30 cellular contexts compared by ENCODE assay signal in the genomic region with DNA sequence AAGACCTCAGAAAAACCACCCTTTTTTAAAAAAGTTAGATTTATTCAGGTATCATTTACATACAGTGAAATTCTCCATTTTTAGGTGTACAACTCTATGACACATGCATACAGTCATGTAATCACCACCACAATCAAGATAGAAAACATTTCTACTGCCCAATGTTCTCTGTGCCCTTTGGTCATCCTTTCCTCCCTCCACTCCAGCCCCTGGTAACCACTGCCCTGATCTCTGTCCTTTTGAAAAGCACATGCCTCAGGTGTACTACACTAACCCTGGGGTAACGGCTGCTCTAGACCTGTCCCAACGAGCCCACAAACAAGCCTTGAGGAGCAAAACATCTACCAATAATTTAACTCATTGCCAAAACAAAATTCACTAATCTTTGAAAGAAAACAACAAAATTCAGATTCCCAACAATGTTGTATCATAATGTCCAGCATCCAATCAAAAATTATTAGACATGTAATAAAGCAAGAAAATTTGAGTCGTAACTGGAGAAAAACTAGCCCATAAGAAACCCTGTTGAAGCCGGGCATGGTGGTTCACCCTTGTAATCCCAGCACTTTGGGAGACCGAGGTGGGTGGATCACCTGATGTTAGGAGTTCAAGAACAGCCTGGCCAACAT.
"Had no signal": no experiment of that assay in that cellular context is flagged by ENCODE, and none has a peak within 500 bp of the region (broad histone marks: within the 10 kb centered on the region; RNA-seq: fewer than 3 reads in every experiment).

No MANE protein-coding gene starts in this region.

- H3K36me3 Mint-ChIP-seq: activated naive CD8-positive, alpha-beta T cell treated with anti-CD3 and anti-CD28 coated beads for 36 hours had no signal

- H3K27ac Mint-ChIP-seq: activated B cell treated with CpG ODN at 0.5 μM for 24 hours; activated CD8-positive, alpha-beta T cell treated with anti-CD3 and anti-CD28 coated beads for 36 hours; activated naive CD4-positive, alpha-beta T cell treated with anti-CD3 and anti-CD28 coated beads for 36 hours; activated naive CD4-positive, alpha-beta T cell treated with anti-CD3 and anti-CD28 coated beads, Interleukin-2, amount 50 U/mL, for 24 hours; activated naive CD8-positive, alpha-beta T cell treated with anti-CD3 and anti-CD28 coated beads for 36 hours; activated naive CD8-positive, alpha-beta T cell treated with anti-CD3 and anti-CD28 coated beads, Interleukin-2, amount 50 U/mL, for 24 hours; activated T-helper 17 cell treated with anti-CD3 and anti-CD28 coated beads, Interleukin-2, amount 50 U/mL, for 72 hours; T-helper 17 cell; T-helper 2 cell treated with Interferon-gamma antibody and Interleukin-4, amounts not matched to agents 5 μg/mL and 100 μg/mL, for 36 hours had no signal

- H3K9me3 ChIP-seq: adrenal gland, body of pancreas, colonic mucosa had no signal

- H3K4me1 ChIP-seq: adrenal gland, colonic mucosa had no signal

- FAIRE-seq: frontal cortex had no signal

- H3K27me3 ChIP-seq: adrenal gland, body of pancreas, colonic mucosa, heart left ventricle had no signal

- H3K4me3 Mint-ChIP-seq: activated B cell treated with CpG ODN at 0.5 μM for 24 hours; activated CD8-positive, alpha-beta T cell treated with anti-CD3 and anti-CD28 coated beads for 36 hours; activated naive CD4-positive, alpha-beta T cell treated with anti-CD3 and anti-CD28 coated beads for 36 hours; activated naive CD4-positive, alpha-beta T cell treated with anti-CD3 and anti-CD28 coated beads, Interleukin-2, amount 50 U/mL, for 24 hours; activated naive CD8-positive, alpha-beta T cell treated with anti-CD3 and anti-CD28 coated beads for 36 hours; activated naive CD8-positive, alpha-beta T cell treated with anti-CD3 and anti-CD28 coated beads, Interleukin-2, amount 50 U/mL, for 24 hours; activated T-cell treated with anti-CD3 and anti-CD28 coated beads, Interleukin-2, amount 50 U/mL, for 4 hours; activated T-helper 17 cell treated with anti-CD3 and anti-CD28 coated beads, Interleukin-2, amount 50 U/mL, for 72 hours; T-helper 17 cell; T-helper 2 cell treated with Interferon-gamma antibody and Interleukin-4, amounts not matched to agents 5 μg/mL and 100 μg/mL, for 36 hours had no signal

- H3K27ac ChIP-seq: adrenal gland, body of pancreas, colonic mucosa, heart left ventricle, WERI-Rb-1 had no signal

- H3K4me1 Mint-ChIP-seq: activated B cell treated with CpG ODN at 0.5 μM for 24 hours; activated naive CD4-positive, alpha-beta T cell treated with anti-CD3 and anti-CD28 coated beads, Interleukin-2, amount 50 U/mL, for 24 hours; activated naive CD8-positive, alpha-beta T cell treated with anti-CD3 and anti-CD28 coated beads for 36 hours; activated naive CD8-positive, alpha-beta T cell treated with anti-CD3 and anti-CD28 coated beads, Interleukin-2, amount 50 U/mL, for 24 hours; activated T-helper 17 cell treated with anti-CD3 and anti-CD28 coated beads, Interleukin-2, amount 50 U/mL, for 72 hours had no signal

- H3K9me3 Mint-ChIP-seq: activated naive CD4-positive, alpha-beta T cell treated with anti-CD3 and anti-CD28 coated beads, Interleukin-2, amount 50 U/mL, for 24 hours; activated naive CD8-positive, alpha-beta T cell treated with anti-CD3 and anti-CD28 coated beads, Interleukin-2, amount 50 U/mL, for 24 hours; activated T-helper 17 cell treated with anti-CD3 and anti-CD28 coated beads, Interleukin-2, amount 50 U/mL, for 72 hours; T-helper 2 cell treated with Interferon-gamma antibody and Interleukin-4, amounts not matched to agents 5 μg/mL and 100 μg/mL, for 36 hours had no signal

- H3K36me3 ChIP-seq: adrenal gland, colonic mucosa, heart left ventricle, WERI-Rb-1 had no signal

- DNase-seq: activated B cell treated with CpG ODN at 0.5 μM for 24 hours; activated CD4-positive, alpha-beta T cell treated with anti-CD3 and anti-CD28 coated beads for 48 hours; activated CD4-positive, alpha-beta T cell treated with anti-CD3 and anti-CD28 coated beads, Interleukin-2, amount 50 U/mL, for 1 hour; activated CD4-positive, alpha-beta T cell treated with anti-CD3 and anti-CD28 coated beads, Interleukin-2, amount 50 U/mL, for 48 hours; activated CD8-positive, alpha-beta memory T cell treated with anti-CD3 and anti-CD28 coated beads for 24 hours; activated CD8-positive, alpha-beta T cell treated with anti-CD3 and anti-CD28 coated beads for 36 hours; activated effector memory CD4-positive, alpha-beta T cell treated with Interleukin-2 at 50 U/mL for 16 hours; activated gamma-delta T cell treated with Interleukin-2 at 50 U/mL for 16 hours; activated naive CD4-positive, alpha-beta T cell treated with anti-CD3 and anti-CD28 coated beads for 36 hours; activated naive CD8-positive, alpha-beta T cell treated with anti-CD3 and anti-CD28 coated beads for 36 hours; activated naive CD8-positive, alpha-beta T cell treated with anti-CD3 and anti-CD28 coated beads, Interleukin-2, amount 50 U/mL, for 24 hours; activated T-cell treated with anti-CD3 and anti-CD28 coated beads, Interleukin-2, amount 50 U/mL, for 4 hours; amygdala; body of pancreas; caudate nucleus; colonic mucosa; effector CD8-positive, alpha-beta T cell; foreskin fibroblast; T-helper 1 cell; T-helper 17 cell; T1000; WERI-Rb-1 had no signal

- H3K27me3 Mint-ChIP-seq: activated CD8-positive, alpha-beta T cell treated with anti-CD3 and anti-CD28 coated beads for 36 hours; activated naive CD8-positive, alpha-beta T cell treated with anti-CD3 and anti-CD28 coated beads for 36 hours; activated naive CD8-positive, alpha-beta T cell treated with anti-CD3 and anti-CD28 coated beads, Interleukin-2, amount 50 U/mL, for 24 hours; activated T-helper 17 cell treated with anti-CD3 and anti-CD28 coated beads, Interleukin-2, amount 50 U/mL, for 72 hours had no signal

- H3K4me3 ChIP-seq: adrenal gland, body of pancreas, colonic mucosa, heart left ventricle had no signal

- ATAC-seq: activated CD4-positive, CD25-positive, alpha-beta regulatory T cell treated with anti-CD3 and anti-CD28 coated beads, Interleukin-2, amount 50 U/mL, for 24 hours; activated CD8-positive, alpha-beta T cell treated with anti-CD3 and anti-CD28 coated beads for 36 hours; activated naive CD8-positive, alpha-beta T cell treated with anti-CD3 and anti-CD28 coated beads, Interleukin-2, amount 50 U/mL, for 24 hours; activated T-cell treated with anti-CD3 and anti-CD28 coated beads, Interleukin-2, amount 50 U/mL, for 4 hours; activated T-helper 17 cell treated with anti-CD3 and anti-CD28 coated beads, Interleukin-2, amount 50 U/mL, for 72 hours; body of pancreas; esophagus mucosa; heart left ventricle; T-helper 17 cell had no signal
